Comparison of ENCODE assay signal across 33 cellular contexts in the genomic region with DNA sequence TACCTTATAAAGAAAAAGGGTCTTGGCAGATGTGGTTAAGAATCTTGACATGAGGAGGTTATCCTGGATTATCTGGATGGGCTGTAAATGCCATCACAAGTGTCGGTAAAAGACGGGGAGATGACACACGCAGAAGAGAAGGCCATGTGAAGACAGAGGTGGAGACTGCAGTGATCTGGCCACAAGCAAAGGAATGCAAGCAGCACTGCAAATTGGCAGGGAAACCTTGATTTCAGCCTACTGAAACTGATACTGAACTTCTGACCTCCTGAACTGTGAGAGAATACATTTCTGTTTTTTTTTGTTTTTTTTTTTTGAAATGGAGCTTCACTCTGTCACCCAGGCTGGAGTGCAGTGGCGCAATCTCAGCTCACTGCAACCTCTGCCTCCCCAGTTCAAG.
DNase-seq lines count a peak whose midpoint lies in the region; ATAC-seq, FAIRE-seq and TF ChIP-seq lines count a peak whose summit lies in the region.
"Had no signal": no experiment of that assay in that cellular context is flagged by ENCODE, and none has a peak within 500 bp of the region (broad histone marks: within the 10 kb centered on the region; RNA-seq: fewer than 3 reads in every experiment).

No MANE protein-coding gene starts in this region.

- no peak for FAIRE-seq in GM12878 (lab: Jason Lieb, UNC)

- SMC1A ChIA-PET in GM12878 (lab: Charles Lee; ENCODE audit: uncharacterized antibody, unreplicated experiment) = no interaction called here

- BruUV-seq in GM12878 (replicated peaks; lab: Mats Ljungman, UMichigan) (no TSS peak), Calu3 (replicated peaks; lab: Mats Ljungman, UMichigan) (no TSS peak), MCF 10A (replicated peaks; lab: Mats Ljungman, UMichigan) (no TSS peak)

- TF ChIP-seq POLR2A in GM12878 (IDR thresholded peaks at IDR 0.05; ENCODE audit: low read depth, low read length) = no peak
- TF ChIP-seq POLR2A in lower leg skin (IDR thresholded peaks at IDR 0.05) = no peak

- RAD21 ChIA-PET in GM12878 (lab: Charles Lee; ENCODE audit: unreplicated experiment) = no interaction called here

- in situ Hi-C loops in GM12878 (cut with MboI) = no loop called here

- H3K4me1 Mint-ChIP-seq in GM23338 (peaks cover 16% of the 10 kb centered on the region), Calu3 (ENCODE audit: low read depth, unreplicated experiment) (no peaks in the 10 kb centered on the region), MCF 10A (ENCODE audit: insufficient read depth, unreplicated experiment) (no peaks in the 10 kb centered on the region)
- H3K4me1 Mint-ChIP-seq: CD4-positive, CD25-positive, alpha-beta regulatory T cell; T-cell had no signal

- H3K9ac ChIP-seq in GM12878 (ENCODE audit: control insufficient read depth, insufficient read depth, low read length) (no peak overlapping the region), skeletal muscle satellite cell (ENCODE audit: low read depth, low read length) (peak overlapping the region; percentile 60)

- H3K27ac ChIP-seq in ACC112 (ENCODE audit: low read depth, low read length) = no peak overlapping the region
- H3K27ac ChIP-seq in GM23338 (ENCODE audit: low read depth) = no peak overlapping the region
- H3K27ac ChIP-seq in GM12878 (ENCODE audit: control insufficient read depth, insufficient read depth) = no peak overlapping the region
- H3K27ac ChIP-seq: ascending aorta, cardiac muscle cell, colonic mucosa, RWPE1, SJSA1, transverse colon had no signal

- WGBS in GM12878 (ENCODE audit: insufficient coverage, insufficient replicate concordance, low lambda C conversion rate, missing lambda C conversion rate) = 30% methylated on average over 3 of the region's 4 CpGs
- WGBS in lower leg skin, 2 donors = 95 to 98% methylated on average over 4 of the region's 4 CpGs

- H3K4me3 Mint-ChIP-seq in GM23338 = no peak overlapping the region
- H3K4me3 Mint-ChIP-seq in Calu3 (ENCODE audit: low read depth, unreplicated experiment) = no peak overlapping the region
- no peak overlapping the region for H3K4me3 Mint-ChIP-seq in MCF 10A (ENCODE audit: unreplicated experiment)
- H3K4me3 Mint-ChIP-seq: activated T-cell treated with anti-CD3 and anti-CD28 coated beads, Interleukin-2, amount 50 U/mL, for 4 hours; CD4-positive, CD25-positive, alpha-beta regulatory T cell; T-cell had no signal

- H3K27me3 Mint-ChIP-seq in GM23338 (ENCODE audit: insufficient read depth, low read depth, poor library complexity) = peaks cover 8% of the 10 kb centered on the region
- H3K27me3 Mint-ChIP-seq in Calu3 (ENCODE audit: unreplicated experiment) = peaks cover 7% of the 10 kb centered on the region
- no peaks in the 10 kb centered on the region for H3K27me3 Mint-ChIP-seq in MCF 10A (ENCODE audit: insufficient read depth, unreplicated experiment)

- POLR2A ChIA-PET in GM12878 (lab: Charles Lee) (no interaction called here), MCF 10A (lab: Yijun Ruan, JAX) (interaction anchor here (0.7 to 1.6 kb wide), 4 partner anchors 12 to 210 kb away, joined by 3 to 8 read pairs (median 4); no protein-coding TSS in a partner anchor)

- H3K79me2 ChIP-seq in ACC112 (ENCODE audit: control insufficient read depth, insufficient read depth, low read length, unreplicated experiment) (no peaks in the 10 kb centered on the region), GM23338 (replicated peaks; ENCODE audit: insufficient read depth) (no peaks in the 10 kb centered on the region), GM12878 (ENCODE audit: control insufficient read depth, insufficient read depth, low read length) (no peaks in the 10 kb centered on the region)

- H3K27me3 ChIP-seq in ACC112 (ENCODE audit: insufficient read depth, low read length) (no peaks in the 10 kb centered on the region), GM23338 (ENCODE audit: insufficient read depth) (no peaks in the 10 kb centered on the region), GM12878 (replicated peaks in 1 of 2; ENCODE audit: control insufficient read depth in 2 of 2, insufficient read depth in 2 of 2, low read length in 1 of 2) (no peaks in the 10 kb centered on the region), skeletal muscle satellite cell (ENCODE audit: control insufficient read depth, insufficient read depth, low read length) (no peaks in the 10 kb centered on the region)
- H3K27me3 ChIP-seq: ascending aorta, cardiac muscle cell, colonic mucosa, SJSA1, transverse colon had no signal

- H3K36me3 ChIP-seq in ACC112 (ENCODE audit: insufficient read depth, low read length) = no peaks in the 10 kb centered on the region
- H3K36me3 ChIP-seq in GM23338 (ENCODE audit: insufficient read depth) = no peaks in the 10 kb centered on the region
- H3K36me3 ChIP-seq in GM12878 (ENCODE audit: control insufficient read depth in 2 of 2, insufficient read depth in 2 of 2, low read length in 1 of 2) = no peaks in the 10 kb centered on the region
- no peaks in the 10 kb centered on the region for H3K36me3 ChIP-seq in skeletal muscle satellite cell (ENCODE audit: insufficient read depth, low read length)
- H3K36me3 ChIP-seq: ascending aorta, cardiac muscle cell, colonic mucosa, left lung, SJSA1, transverse colon had no signal

- intact Hi-C loops in GM12878 (cut with micrococcal nuclease; ENCODE audit: unreplicated experiment) = no loop called here
- intact Hi-C loops in Calu3 (cut with micrococcal nuclease; ENCODE audit: unreplicated experiment) = no loop called here
- intact Hi-C loops in lower leg skin (cut with DNase I; ENCODE audit: low total_unique reads) = no loop called here
- intact Hi-C loops in MCF 10A (cut with micrococcal nuclease) = no loop called here

- CTCF ChIA-PET in GM12878 (lab: Yijun Ruan, JAX) (no interaction called here), Calu3 (lab: Charles Lee) (no interaction called here), MCF 10A (lab: Yijun Ruan, JAX) (no interaction called here)

- H3K27ac Mint-ChIP-seq in GM23338 = no peak overlapping the region
- H3K27ac Mint-ChIP-seq in Calu3 (ENCODE audit: unreplicated experiment) = no peak overlapping the region
- H3K27ac Mint-ChIP-seq in MCF 10A (ENCODE audit: low read depth, unreplicated experiment) = no peak overlapping the region
- H3K27ac Mint-ChIP-seq: activated B cell treated with CpG ODN at 0.5 μM for 24 hours; CD4-positive, CD25-positive, alpha-beta regulatory T cell; T-cell had no signal

- no peak for DNase-seq in GM23338 (ENCODE audit: low spot score)
- DNase-seq in GM12878 (ENCODE audit: low read depth, low spot score) = no peak
- DNase-seq in Calu3 = no peak
- DNase-seq in activated effector memory CD4-positive, alpha-beta T cell treated with anti-CD3 and anti-CD28 coated beads, Interleukin-2, amount 50 U/mL, for 16 hours = no peak
- no peak for DNase-seq in lower leg skin (ENCODE audit: low spot score in 2 of 2)
- no peak for DNase-seq in MCF 10A (ENCODE audit: unreplicated experiment)
- DNase-seq: activated B cell treated with CpG ODN at 0.5 μM for 24 hours; activated CD4-positive, alpha-beta T cell treated with anti-CD3 and anti-CD28 coated beads, Interleukin-2, amount 50 U/mL, for 1 hour; activated T-cell treated with anti-CD3 and anti-CD28 coated beads, Interleukin-2, amount 50 U/mL, for 4 hours; CD4-positive, CD25-positive, alpha-beta regulatory T cell; colonic mucosa; DND-41; effector CD8-positive, alpha-beta T cell; GF-D8; H7; islet precursor cell; KBM-7; left lung; mesendoderm; NCI-H1436 treated with DMSO at 0.1 percent for 48 hours; NCI-H2107; posterior cingulate gyrus; right cardiac atrium; stimulated activated CD4-positive, alpha-beta T cell treated with anti-CD3 and anti-CD28 coated beads, Interleukin-12 subunit alpha, Interleukin-12 subunit beta, amount 100 ng/mL, for 4 hours; stimulated activated CD4-positive, alpha-beta T cell treated with anti-CD3 and anti-CD28 coated beads, Interleukin-4, amount 100 ng/mL, for 1 hour; T-cell; transverse colon had no signal

- no peak for TF ChIP-seq EP300 in GM12878 (IDR thresholded peaks at IDR 0.05; ENCODE audit: borderline replicate concordance in 1 of 2, control insufficient read depth in 1 of 2, low read depth in 2 of 2, low read length in 2 of 2)

- no peak overlapping the region for H3K4me2 ChIP-seq in GM23338
- peak overlapping the region; percentile 54; the same call in 1 of the 2 replicates for H3K4me2 ChIP-seq in GM12878 (ENCODE audit: control insufficient read depth, insufficient read depth)
- H3K4me2 ChIP-seq in skeletal muscle satellite cell (ENCODE audit: low read length) = no peak overlapping the region

- TF ChIP-seq RAD21 in GM12878 (IDR thresholded peaks at IDR 0.05; ENCODE audit: insufficient read depth, low read depth, low read length) = no peak

- TF ChIP-seq CTCF in GM23338 (conservative IDR thresholded peaks at IDR 0.05; ENCODE audit: low read depth in 2 of 2) = no peak
- no peak for TF ChIP-seq CTCF in GM12878 (IDR thresholded peaks at IDR 0.05 in 2 of 3, conservative IDR thresholded peaks at IDR 0.05 in 1 of 3; ENCODE audit: control insufficient read depth in 2 of 3, extremely low read depth in 1 of 3, insufficient read depth in 1 of 3, low read depth in 3 of 3, low read length in 3 of 3)
- TF ChIP-seq CTCF in Calu3 (IDR thresholded peaks at IDR 0.05; ENCODE audit: unreplicated experiment) = no peak
- TF ChIP-seq CTCF in lower leg skin (IDR thresholded peaks at IDR 0.05) = no peak
- no peak for TF ChIP-seq CTCF in MCF 10A (IDR thresholded peaks at IDR 0.05; ENCODE audit: unreplicated experiment)

- H2AFZ ChIP-seq in ACC112 (ENCODE audit: low read length, unreplicated experiment) = peak overlapping the region; percentile 90
- H2AFZ ChIP-seq in GM23338 = 0 out of 2 replicates have a peak overlapping the region, but pooled peaks have one; percentile 96
- H2AFZ ChIP-seq in GM12878 (ENCODE audit: control insufficient read depth, low read depth, low read length) = no peak overlapping the region

- H3K4me1 ChIP-seq in ACC112 (ENCODE audit: control insufficient read depth, insufficient read depth, low read length, unreplicated experiment) = peaks cover 5% of the 10 kb centered on the region
- peaks cover 12% of the 10 kb centered on the region; the same call in 1 of the 2 replicates for H3K4me1 ChIP-seq in GM23338 (ENCODE audit: insufficient read depth)
- H3K4me1 ChIP-seq in GM12878 (ENCODE audit: control insufficient read depth, insufficient read depth, low read length) = peaks cover 10% of the 10 kb centered on the region
- H3K4me1 ChIP-seq in skeletal muscle satellite cell (ENCODE audit: control insufficient read depth, insufficient read depth, low read length) = peaks cover 11% of the 10 kb centered on the region
- H3K4me1 ChIP-seq: ascending aorta, colonic mucosa, transverse colon had no signal

- H3K36me3 Mint-ChIP-seq in GM23338 (ENCODE audit: low read depth) (peaks cover 4% of the 10 kb centered on the region; the same call in 2 of the 3 replicates), Calu3 (ENCODE audit: insufficient read depth, unreplicated experiment) (no peaks in the 10 kb centered on the region), MCF 10A (ENCODE audit: insufficient read depth, unreplicated experiment) (no peaks in the 10 kb centered on the region)
- H3K36me3 Mint-ChIP-seq: CD4-positive, CD25-positive, alpha-beta regulatory T cell; T-cell had no signal

- H3F3A ChIP-seq in GM23338 (replicated peaks; ENCODE audit: low read depth) = no peaks in the 10 kb centered on the region

- no peaks in the 10 kb centered on the region for H4K20me1 ChIP-seq in GM23338 (replicated peaks; ENCODE audit: insufficient read depth)
- no peaks in the 10 kb centered on the region for H4K20me1 ChIP-seq in GM12878 (ENCODE audit: control insufficient read depth, insufficient read depth)

- H3K9me3 ChIP-seq in GM12878 (replicated peaks; ENCODE audit: control insufficient read depth, insufficient read depth, low read length) = peaks cover 5% of the 10 kb centered on the region
- H3K9me3 ChIP-seq in skeletal muscle satellite cell (replicated peaks; ENCODE audit: low read length) = no peaks in the 10 kb centered on the region
- H3K9me3 ChIP-seq: ascending aorta, colonic mucosa, SJSA1 had no signal

- peaks cover 4% of the 10 kb centered on the region; the same call in 2 of the 3 replicates for H3K9me3 Mint-ChIP-seq in GM23338
- H3K9me3 Mint-ChIP-seq in Calu3 (ENCODE audit: low read depth, unreplicated experiment) = no peaks in the 10 kb centered on the region
- peaks cover 15% of the 10 kb centered on the region for H3K9me3 Mint-ChIP-seq in MCF 10A (ENCODE audit: unreplicated experiment)

- ATAC-seq in GM23338 = no peak
- ATAC-seq in GM12878 = no peak; the same call in 2 of the 3 replicates
- ATAC-seq: T-cell had no signal

- no peaks in the 10 kb centered on the region for H3K9me2 ChIP-seq in GM23338 (ENCODE audit: insufficient read depth)

- H3K4me3 ChIP-seq in ACC112 (ENCODE audit: low read depth, low read length) = 0 out of 2 replicates have a peak overlapping the region, but pooled peaks have one; percentile 79
- no peak overlapping the region for H3K4me3 ChIP-seq in GM23338
- H3K4me3 ChIP-seq in GM12878 = peak overlapping the region; percentile 2; the same call in 1 of the 2 replicates
- no peak overlapping the region for H3K4me3 ChIP-seq in skeletal muscle satellite cell (ENCODE audit: low read length)
- H3K4me3 ChIP-seq in lower leg skin (ENCODE audit: low read depth, poor library complexity, severe bottlenecking) = no peak overlapping the region
- H3K4me3 ChIP-seq: cardiac muscle cell, colonic mucosa, left lung had no signal

Comparison
In these comparisons a context has a peak if more than half of its experiments do, and no peak if none do; other contexts are left out.
1. H3K4me3 ChIP-seq: peak in ACC112 (single experiment) and GM12878 (single experiment); none in GM23338 (single experiment), skeletal muscle satellite cell (single experiment) and lower leg skin (single experiment).